In the genomic region with DNA sequence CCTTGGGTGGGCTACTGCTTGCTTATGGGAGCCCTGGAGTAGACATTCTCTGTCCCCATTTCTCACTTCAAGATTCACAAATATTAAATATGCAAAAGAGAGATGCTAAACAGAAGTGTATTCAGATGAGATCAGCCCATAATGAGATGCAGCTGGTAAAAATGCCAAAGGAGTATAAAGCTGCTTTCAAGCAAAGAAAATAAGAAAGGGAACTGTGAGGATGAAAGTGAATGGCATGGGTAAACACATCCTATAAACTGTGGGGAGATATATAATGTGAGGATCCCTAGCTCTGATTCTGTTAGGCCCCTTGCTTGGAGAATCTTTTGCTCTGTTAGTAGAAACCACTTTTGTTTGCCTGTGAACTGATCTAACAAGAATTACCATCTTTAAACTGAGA, we compare ENCODE assay signal across 14 cellular contexts.
A peak's percentile ranks its signal among the peaks of the same experiment; 100 is the strongest.
DNase-seq lines count a peak whose midpoint lies in the region; FAIRE-seq and TF ChIP-seq lines count a peak whose summit lies in the region.
"Had no signal": no experiment of that assay in that cellular context is flagged by ENCODE, and none has a peak within 500 bp of the region (broad histone marks: within the 10 kb centered on the region; RNA-seq: fewer than 3 reads in every experiment).

No MANE protein-coding gene starts in this region.

- no peaks in the 10 kb centered on the region for H4K20me1 ChIP-seq in OCI-LY7 (ENCODE audit: insufficient read depth, low read length)

- TF ChIP-seq CTCF in OCI-LY7 (conservative IDR thresholded peaks at IDR 0.05; ENCODE audit: low read length) (no peak), dorsolateral prefrontal cortex (IDR thresholded peaks at IDR 0.05 in 54 of 56, conservative IDR thresholded peaks at IDR 0.05 in 2 of 56; ENCODE audit: low read depth in 1 of 56, partially characterized antibody in 56 of 56) (no peak), D721Med (IDR thresholded peaks at IDR 0.05; ENCODE audit: insufficient read depth, missing control alignments) (no peak)

- H3K4me3 ChIP-seq in OCI-LY7 (ENCODE audit: low read depth, low read length, poor library complexity, severe bottlenecking): no peak overlapping the region
- H3K4me3 ChIP-seq in dorsolateral prefrontal cortex: no peak overlapping the region
- no peak overlapping the region for H3K4me3 ChIP-seq in neuron (ENCODE audit: low read length)

- H3K4me2 ChIP-seq in OCI-LY7 (ENCODE audit: low read length): no peak overlapping the region

- H3K4me1 ChIP-seq in OCI-LY7 (ENCODE audit: insufficient read depth, low read length, poor library complexity, severe bottlenecking): no peaks in the 10 kb centered on the region
- no peaks in the 10 kb centered on the region for H3K4me1 ChIP-seq in neuron (ENCODE audit: insufficient read depth, low read length)

- peak overlapping the region; percentile 27; the same call in 1 of the 2 replicates for H2AFZ ChIP-seq in OCI-LY7 (ENCODE audit: low read length)
- peak overlapping the region; percentile 20 for H2AFZ ChIP-seq in neuron (ENCODE audit: low read depth, low read length)

- POLR2A ChIA-PET in OCI-LY7 (lab: Charles Lee): interaction anchor here (0.7 kb wide), 1 partner anchor 162 kb away, joined by 3 read pairs; no protein-coding TSS in a partner anchor

- no peaks in the 10 kb centered on the region for H3K79me2 ChIP-seq in OCI-LY7 (ENCODE audit: insufficient read depth, low read depth, low read length)

- H3K27me3 ChIP-seq in dorsolateral prefrontal cortex: peaks cover 0 to 3% (median 0%) of the 10 kb centered on the region in 45 donors
- no peaks in the 10 kb centered on the region for H3K27me3 ChIP-seq in neuron (ENCODE audit: insufficient read depth, low read length)

- H3K9me2 ChIP-seq in OCI-LY7 (ENCODE audit: insufficient read depth, low read length): no peaks in the 10 kb centered on the region; the same call in 1 of the 2 replicates

- CTCF ChIA-PET in OCI-LY7 (lab: Charles Lee; ENCODE audit: unreplicated experiment): no interaction called here

- H3K36me3 ChIP-seq in OCI-LY7 (ENCODE audit: insufficient read depth, low read length) (no peaks in the 10 kb centered on the region), neuron (ENCODE audit: insufficient read depth, low read length) (no peaks in the 10 kb centered on the region)

- BruUV-seq in OCI-LY7 (replicated peaks; lab: Mats Ljungman, UMichigan): no TSS peak

- H3K9me3 ChIP-seq in OCI-LY7 (ENCODE audit: low read length): no peaks in the 10 kb centered on the region
- H3K9me3 ChIP-seq in neuron (ENCODE audit: low read length): peaks cover 2% of the 10 kb centered on the region

- FAIRE-seq in D721Med (lab: Jason Lieb, UNC) (no peak), frontal cortex (lab: Jason Lieb, UNC) (no peak)
- FAIRE-seq: A204.1, GM19239 had no signal

- H3K27ac ChIP-seq in OCI-LY7 (ENCODE audit: low read depth, low read length, poor library complexity, severe bottlenecking) (no peak overlapping the region), dorsolateral prefrontal cortex (peak overlapping the region in 44 of 59 donors; percentile 4 to 79 (median 54)), temporal lobe (ENCODE audit: low read depth, low read length) (peak overlapping the region; percentile 52)

- DNase-seq in OCI-LY7 (ENCODE audit: low spot score): no peak
- DNase-seq in dorsolateral prefrontal cortex: no peak
- DNase-seq in D721Med (ENCODE audit: insufficient read length, low spot score): no peak
- DNase-seq in frontal cortex (ENCODE audit: low spot score in 2 of 2): no peak
- no peak for DNase-seq in inferior parietal cortex (ENCODE audit: extremely low spot score)
- DNase-seq: CD8-positive, alpha-beta T cell; COR-L47; DND-41; GDM1; HCEC 1CT had no signal

- intact Hi-C loops in OCI-LY7 (cut with micrococcal nuclease; ENCODE audit: unreplicated experiment) (no loop called here), dorsolateral prefrontal cortex (cut with DNase I) (no loop called here)
